In genomic region chr10:22611425-22612111, GRCh38 we compare ENCODE assay signal across 10 cellular contexts.
A peak's percentile ranks its signal among the peaks of the same experiment; 100 is the strongest.
DNase-seq lines count a peak whose midpoint lies in the region; ATAC-seq and TF ChIP-seq lines count a peak whose summit lies in the region.
"Had no signal": no experiment of that assay in that cellular context is flagged by ENCODE, and none has a peak within 500 bp of the region (broad histone marks: within the 10 kb centered on the region; RNA-seq: fewer than 3 reads in every experiment).

No MANE protein-coding gene starts in this region.

- peaks cover 54% of the 10 kb centered on the region for H3K36me3 Mint-ChIP-seq in nephron progenitor cell (ENCODE audit: low read depth)

- no peak overlapping the region for H3K4me3 Mint-ChIP-seq in nephron progenitor cell

- H3K27me3 ChIP-seq in psoas muscle (ENCODE audit: insufficient read depth in 3 of 3, low read length in 2 of 3) = no peaks in the 10 kb centered on the region

- H3K4me1 ChIP-seq in psoas muscle = no peaks in the 10 kb centered on the region

- peak; percentile 30 for DNase-seq in activated gamma-delta T cell treated with anti-CD3 and anti-CD28 coated beads, Interleukin-2, amount 50 U/mL, for 16 hours (ENCODE audit: low read depth)
- DNase-seq in stimulated activated naive CD4-positive, alpha-beta T cell treated with Interleukin-2 at 50 U/mL for 16 hours (lab: John Stamatoyannopoulos, UW) = peak; percentile 55
- DNase-seq in globus pallidus (ENCODE audit: low spot score) = no peak
- DNase-seq in nephron progenitor cell = no peak
- DNase-seq in NCI-H2171 treated with DMSO at 0.1 percent for 48 hours (lab: John Stamatoyannopoulos, UW) = no peak
- DNase-seq in psoas muscle = no peak
- DNase-seq: NCI-H510A had no signal

- H3K9me3 ChIP-seq in psoas muscle = no peaks in the 10 kb centered on the region

- no peaks in the 10 kb centered on the region for H3K27me3 Mint-ChIP-seq in nephron progenitor cell (ENCODE audit: low read depth, poor library complexity)

- intact Hi-C loops in psoas muscle (cut with DNase I) = no loop called here

- peak; percentile 52 for ATAC-seq in GM19438 (IDR thresholded peaks at IDR 0.05; ENCODE audit: low read depth, unreplicated experiment)
- peak; percentile 25 for ATAC-seq in HG03469 (IDR thresholded peaks at IDR 0.05; ENCODE audit: unreplicated experiment)
- ATAC-seq in psoas muscle = no peak
- ATAC-seq: HCT116 had no signal

- H3K27ac Mint-ChIP-seq in nephron progenitor cell = no peak overlapping the region

- 89 to 93% (median 92%) methylated on average over 8 of the region's 8 CpGs for WGBS in psoas muscle, 3 donors

- H3K4me1 Mint-ChIP-seq in nephron progenitor cell = peaks cover 61% of the 10 kb centered on the region

- no peaks in the 10 kb centered on the region for H3K36me3 ChIP-seq in psoas muscle (ENCODE audit: insufficient read depth in 1 of 2, low read depth in 1 of 2)

- H3K4me3 ChIP-seq in psoas muscle = no peak overlapping the region

- no peak for TF ChIP-seq CTCF in nephron progenitor cell (IDR thresholded peaks at IDR 0.05)
- no peak for TF ChIP-seq CTCF in psoas muscle (IDR thresholded peaks at IDR 0.05)

- H3K27ac ChIP-seq in psoas muscle = no peak overlapping the region

- peaks cover 25% of the 10 kb centered on the region for H3K9me3 Mint-ChIP-seq in nephron progenitor cell

Comparison
In these comparisons a context has a peak if more than half of its experiments do, and no peak if none do; other contexts are left out.
1. ATAC-seq: peak in GM19438 (single experiment) and HG03469 (single experiment); none in psoas muscle (0 of 4).
2. DNase-seq: peak in activated gamma-delta T cell treated with anti-CD3 and anti-CD28 coated beads, Interleukin-2, amount 50 U/mL, for 16 hours (single experiment) and stimulated activated naive CD4-positive, alpha-beta T cell treated with Interleukin-2 at 50 U/mL for 16 hours (single experiment); none in globus pallidus (single experiment), nephron progenitor cell (single experiment), NCI-H2171 treated with DMSO at 0.1 percent for 48 hours (single experiment) and psoas muscle (0 of 2).